Comparison of ENCODE assay signal across 8 cellular contexts in the genomic region with DNA sequence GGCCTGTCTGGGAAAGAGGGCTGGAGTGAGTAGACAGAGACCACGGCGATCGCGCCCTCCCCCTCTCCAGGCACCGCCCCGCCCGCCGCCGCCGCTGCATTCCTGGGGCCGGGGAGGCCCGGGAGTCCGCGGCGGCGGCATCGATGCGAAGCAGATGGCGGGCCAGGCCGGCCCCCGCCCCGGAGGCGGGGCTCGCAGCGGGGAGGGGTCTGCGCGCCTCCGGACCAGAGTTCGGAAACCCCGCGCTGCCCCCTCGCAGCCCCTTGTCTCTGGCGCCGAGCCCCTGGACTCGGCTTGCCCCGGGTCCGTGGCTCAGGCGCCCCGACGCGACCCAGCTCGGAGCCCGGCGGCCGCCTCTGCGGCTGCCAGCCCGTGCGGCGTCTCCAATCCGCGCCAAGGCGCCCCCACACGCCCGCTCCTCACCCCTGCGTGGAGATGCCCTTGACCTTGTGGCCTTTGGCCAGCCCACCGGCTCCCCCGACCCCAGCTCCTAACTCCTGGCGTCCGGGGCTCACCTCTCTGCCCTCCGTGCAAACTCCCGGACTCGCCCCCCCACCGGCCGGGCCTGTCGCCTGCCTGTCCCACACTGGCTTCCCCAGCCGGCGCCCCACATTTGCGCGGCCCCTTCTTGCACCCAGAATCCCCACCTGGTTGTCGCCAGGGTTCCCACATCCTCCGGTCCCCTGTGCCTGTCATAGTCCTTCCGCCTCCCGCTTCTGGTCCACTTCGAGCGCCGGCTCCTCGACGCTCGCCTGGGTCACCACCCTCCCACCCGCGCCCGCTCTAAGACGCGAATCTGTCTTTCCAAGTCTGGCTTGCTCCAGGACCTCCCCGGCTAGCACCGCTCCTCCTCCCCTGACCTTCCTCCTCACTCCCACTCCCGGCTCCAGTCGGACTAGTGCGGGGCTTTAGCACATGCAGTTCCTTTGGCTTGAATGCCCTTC. TPM values are rescaled to one million over a fixed set of nuclear protein-coding genes. Genes with fewer than 3 reads are reported as not detected.
A peak's percentile ranks its signal among the peaks of the same experiment; 100 is the strongest.
DNase-seq lines count a peak whose midpoint lies in the region; ATAC-seq, FAIRE-seq and TF ChIP-seq lines count a peak whose summit lies in the region.

No MANE protein-coding gene starts in this region.

- H4K20me1 ChIP-seq in astrocyte (ENCODE audit: insufficient read depth, low read length): peaks cover 69% of the 10 kb centered on the region

- ATAC-seq in GM18519 (IDR thresholded peaks at IDR 0.05; ENCODE audit: low FRiP score, unreplicated experiment): no peak
- no peak for ATAC-seq in HG02759 (IDR thresholded peaks at IDR 0.05; ENCODE audit: unreplicated experiment)
- no peak for ATAC-seq in HG02885 (IDR thresholded peaks at IDR 0.05; ENCODE audit: poor library complexity, unreplicated experiment)

- H3K27ac Mint-ChIP-seq in astrocyte (ENCODE audit: unreplicated experiment): peak overlapping the region; percentile 94

- CTCF ChIA-PET in HEK293 (lab: Yijun Ruan, JAX): interaction anchor here (0.6 to 3.4 kb wide), 4 partner anchors 9 to 20 kb away, joined by 3 to 18 read pairs (median 4); no protein-coding TSS in a partner anchor

- H2AFZ ChIP-seq in astrocyte (ENCODE audit: low read depth, low read length): peak overlapping the region; percentile 84

- H3K27me3 Mint-ChIP-seq in astrocyte (ENCODE audit: low read depth, unreplicated experiment): peaks cover 44% of the 10 kb centered on the region

- POLR2A ChIA-PET in HEK293 (lab: Yijun Ruan, JAX): interaction anchor here (0.7 to 1.0 kb wide), 2 partner anchors 18 to 20 kb away, joined by 4 read pairs; no protein-coding TSS in a partner anchor

- H3K9me3 Mint-ChIP-seq in astrocyte (ENCODE audit: unreplicated experiment): peaks cover 4% of the 10 kb centered on the region

- H3K27me3 ChIP-seq in astrocyte (ENCODE audit: insufficient read depth, low read length) (no peaks in the 10 kb centered on the region), subcutaneous abdominal adipose tissue (ENCODE audit: control insufficient read depth in 5 of 5, insufficient read depth in 4 of 5, low read length in 5 of 5) (peaks cover 0 to 14% (median 2%) of the 10 kb centered on the region in 5 donors)

- peaks cover 55% of the 10 kb centered on the region for H3K79me2 ChIP-seq in astrocyte (ENCODE audit: insufficient read depth, low read length)

- H3K4me1 ChIP-seq in HEK293 (ENCODE audit: control insufficient read depth, insufficient read depth, low read length): no peaks in the 10 kb centered on the region
- H3K4me1 ChIP-seq in astrocyte (ENCODE audit: insufficient read depth, low read length): peaks cover 14% of the 10 kb centered on the region
- peaks cover 0 to 20% of the 10 kb centered on the region in 2 donors for H3K4me1 ChIP-seq in kidney (ENCODE audit: control insufficient read depth in 1 of 2, insufficient read depth in 1 of 2, low read depth in 1 of 2, low read length in 2 of 2)
- peaks cover 0 to 45% (median 33%) of the 10 kb centered on the region in 5 donors for H3K4me1 ChIP-seq in subcutaneous abdominal adipose tissue (ENCODE audit: control insufficient read depth in 5 of 5, insufficient read depth in 5 of 5, low read length in 5 of 5)

- peak overlapping the region; percentile 97 for H3K4me3 Mint-ChIP-seq in astrocyte (ENCODE audit: unreplicated experiment)

- H3K27ac ChIP-seq in HEK293 (ENCODE audit: extremely low read depth, low read depth, low read length) (peak overlapping the region; percentile 51; the same call in 1 of the 2 replicates), astrocyte (ENCODE audit: low read depth, low read length) (peak overlapping the region; percentile 23), kidney (ENCODE audit: low read depth in 2 of 2, low read length in 2 of 2) (peak overlapping the region; percentile 45 to 51), subcutaneous abdominal adipose tissue (ENCODE audit: low read depth, low read length) (no peak overlapping the region)

- H3K9ac ChIP-seq in astrocyte (ENCODE audit: low read length): peak overlapping the region; percentile 86
- peak overlapping the region; percentile 1 to 67 for H3K9ac ChIP-seq in kidney (ENCODE audit: low read length in 2 of 2)
- H3K9ac ChIP-seq in subcutaneous abdominal adipose tissue (ENCODE audit: low read length in 5 of 5): peak overlapping the region in 3 of 5 donors; percentile 31 to 84 (median 78)

- H3K4me2 ChIP-seq in astrocyte (ENCODE audit: low read length): peak overlapping the region; percentile 98

- TF ChIP-seq CTCF in HEK293 (tag by site-specific recombination; IDR thresholded peaks at IDR 0.05) (no peak), astrocyte (IDR thresholded peaks at IDR 0.05; ENCODE audit: insufficient read depth, low read depth, low read length) (no peak), kidney (IDR thresholded peaks at IDR 0.05; ENCODE audit: borderline replicate concordance, extremely low read depth, insufficient read depth) (no peak)

- intact Hi-C loops in kidney (cut with DNase I): no loop called here

- DNase-seq in AG08395 (ENCODE audit: low spot score) (peak; percentile 81), astrocyte (ENCODE audit: low read depth) (peak; percentile 34), kidney (peak; percentile 84)

- no peak for FAIRE-seq in astrocyte (lab: Jason Lieb, UNC)
- FAIRE-seq in kidney (lab: Jason Lieb, UNC): no peak

- H3K36me3 Mint-ChIP-seq in astrocyte (ENCODE audit: low read depth, unreplicated experiment): peaks cover 20% of the 10 kb centered on the region

- peaks cover 0 to 30% of the 10 kb centered on the region in 2 experiments; a peak in 1 of 3 replicates for H3K36me3 ChIP-seq in HEK293 (ENCODE audit: control insufficient read depth in 2 of 2, insufficient read depth in 1 of 2, low read length in 2 of 2)
- H3K36me3 ChIP-seq in astrocyte (ENCODE audit: insufficient read depth, low read length): no peaks in the 10 kb centered on the region
- no peaks in the 10 kb centered on the region for H3K36me3 ChIP-seq in kidney (ENCODE audit: control insufficient read depth in 1 of 2, insufficient read depth in 2 of 2, low read length in 2 of 2)
- H3K36me3 ChIP-seq in subcutaneous abdominal adipose tissue (ENCODE audit: control insufficient read depth in 5 of 5, insufficient read depth in 5 of 5, low read length in 5 of 5): peaks cover 0 to 11% (median 0%) of the 10 kb centered on the region in 5 donors

- H3K4me1 Mint-ChIP-seq in astrocyte (ENCODE audit: low read depth, unreplicated experiment): peaks cover 9% of the 10 kb centered on the region

- H3K9me3 ChIP-seq in HEK293 (ENCODE audit: control insufficient read depth, insufficient read depth, low read depth, low read length) (no peaks in the 10 kb centered on the region), astrocyte (ENCODE audit: insufficient read depth, low read depth, low read length) (no peaks in the 10 kb centered on the region), kidney (ENCODE audit: control insufficient read depth in 1 of 2, low read length in 2 of 2) (no peaks in the 10 kb centered on the region), subcutaneous abdominal adipose tissue (ENCODE audit: control insufficient read depth in 5 of 5, low read length in 5 of 5) (no peaks in the 10 kb centered on the region)

- H3K4me3 ChIP-seq in HEK293 (ENCODE audit: low read depth, low read length) (peak overlapping the region; percentile 80), astrocyte (ENCODE audit: insufficient read depth, low read depth, low read length) (peak overlapping the region; percentile 85), kidney (ENCODE audit: low read length in 2 of 2) (peak overlapping the region; percentile 53 to 81), subcutaneous abdominal adipose tissue (ENCODE audit: low read depth in 1 of 5, low read length in 5 of 5) (peak overlapping the region; percentile 59 to 78 (median 68))

TF ChIP-seq in HEK293, 187 proteins besides CTCF, POLR2A, EP300 and RAD21 (continues in another document):
- TF ChIP-seq ZNF394 (tag by site-specific recombination; IDR thresholded peaks at IDR 0.05; ENCODE audit: borderline replicate concordance): peak; percentile 69; the same call in 1 of the 2 replicates
- TF ChIP-seq MEIS1 (CRISPR knock-in tag; IDR thresholded peaks at IDR 0.05; ENCODE audit: borderline replicate concordance): no peak
- TF ChIP-seq ZNF341 (tag by site-specific recombination; IDR thresholded peaks at IDR 0.05; ENCODE audit: low read depth): peak; percentile 27; the same call in 1 of the 2 replicates
- peak; percentile 65 for TF ChIP-seq ZBTB20 (tag by site-specific recombination; IDR thresholded peaks at IDR 0.05)
- no peak for TF ChIP-seq FEZF1 (tag by site-specific recombination; IDR thresholded peaks at IDR 0.05)
- 0 out of 2 replicates have a peak, but pooled peaks have one; percentile 48 for TF ChIP-seq KLF10 (tag by site-specific recombination; IDR thresholded peaks at IDR 0.05)
- peak; percentile 97 for TF ChIP-seq ZNF335 (tag by site-specific recombination; conservative IDR thresholded peaks at IDR 0.05)
- peak; percentile 57 for TF ChIP-seq ZNF76 (tag by site-specific recombination; IDR thresholded peaks at IDR 0.05; ENCODE audit: borderline replicate concordance, low read depth)
- TF ChIP-seq BCL11A (tag by site-specific recombination; IDR thresholded peaks at IDR 0.05; ENCODE audit: low read depth): peak; percentile 68
- TF ChIP-seq ZBTB17 (tag by site-specific recombination; IDR thresholded peaks at IDR 0.05): peak; percentile 89
- TF ChIP-seq ZNF423 (tag by site-specific recombination; IDR thresholded peaks at IDR 0.05): no peak
- no peak for TF ChIP-seq GLI2 (tag by site-specific recombination; IDR thresholded peaks at IDR 0.05; ENCODE audit: borderline replicate concordance, low read depth)
- TF ChIP-seq SP2 (tag by site-specific recombination; IDR thresholded peaks at IDR 0.05): peak; percentile 58
- TF ChIP-seq, protein P1, sequence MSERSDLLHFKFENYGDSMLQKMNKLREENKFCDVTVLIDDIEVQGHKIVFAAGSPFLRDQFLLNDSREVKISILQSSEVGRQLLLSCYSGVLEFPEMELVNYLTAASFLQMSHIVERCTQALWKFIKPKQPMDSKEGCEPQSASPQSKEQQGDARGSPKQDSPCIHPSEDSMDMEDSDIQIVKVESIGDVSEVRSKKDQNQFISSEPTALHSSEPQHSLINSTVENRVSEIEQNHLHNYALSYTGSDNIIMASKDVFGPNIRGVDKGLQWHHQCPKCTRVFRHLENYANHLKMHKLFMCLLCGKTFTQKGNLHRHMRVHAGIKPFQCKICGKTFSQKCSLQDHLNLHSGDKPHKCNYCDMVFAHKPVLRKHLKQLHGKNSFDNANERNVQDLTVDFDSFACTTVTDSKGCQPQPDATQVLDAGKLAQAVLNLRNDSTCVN (tag by site-specific recombination; optimal IDR thresholded peaks at IDR 0.05): peak; percentile 42
- peak; percentile 44; the same call in 1 of the 2 replicates for TF ChIP-seq GLIS2 (tag by site-specific recombination; IDR thresholded peaks at IDR 0.05)

RNA-seq across cellular contexts. Expression of gene SCARF2, which starts 1.0 kb away (rescaled TPM):
- 17.3 and 22.5 TPM in 2 replicates for total RNA-seq in astrocyte
- 12.3 TPM for total RNA-seq in kidney
- 5.0 TPM for polyA plus RNA-seq in kidney (ENCODE audit: insufficient read depth, low read depth, low replicate concordance)

RNA-seq across cellular contexts. Expression of gene ZNF74, which starts 42.6 kb away (rescaled TPM):
- total RNA-seq in astrocyte (14.2 and 14.3 TPM in 2 replicates), kidney (6.5 TPM)
- 3.7 TPM for polyA plus RNA-seq in kidney (ENCODE audit: insufficient read depth, low read depth, low replicate concordance)

RNA-seq across cellular contexts. Expression of gene KLHL22, which starts 59.0 kb away (rescaled TPM):
- total RNA-seq in astrocyte: 13.7 and 14.0 TPM in 2 replicates
- 22.4 TPM for total RNA-seq in kidney
- polyA plus RNA-seq in kidney (ENCODE audit: insufficient read depth, low read depth, low replicate concordance): 24.3 TPM

Comparison
In these comparisons a context has a peak if more than half of its experiments do, and no peak if none do; other contexts are left out.
1. DNase-seq: peak in every context shown above with its lines; median percentile 84 in kidney; 81 in AG08395; 34 in astrocyte.
2. H3K9ac ChIP-seq: peak in every context shown above with its lines; median percentile 86 in astrocyte; 78 in subcutaneous abdominal adipose tissue; 34 in kidney.